Comparison of ENCODE assay signal across 1 cellular context in the genomic region with DNA sequence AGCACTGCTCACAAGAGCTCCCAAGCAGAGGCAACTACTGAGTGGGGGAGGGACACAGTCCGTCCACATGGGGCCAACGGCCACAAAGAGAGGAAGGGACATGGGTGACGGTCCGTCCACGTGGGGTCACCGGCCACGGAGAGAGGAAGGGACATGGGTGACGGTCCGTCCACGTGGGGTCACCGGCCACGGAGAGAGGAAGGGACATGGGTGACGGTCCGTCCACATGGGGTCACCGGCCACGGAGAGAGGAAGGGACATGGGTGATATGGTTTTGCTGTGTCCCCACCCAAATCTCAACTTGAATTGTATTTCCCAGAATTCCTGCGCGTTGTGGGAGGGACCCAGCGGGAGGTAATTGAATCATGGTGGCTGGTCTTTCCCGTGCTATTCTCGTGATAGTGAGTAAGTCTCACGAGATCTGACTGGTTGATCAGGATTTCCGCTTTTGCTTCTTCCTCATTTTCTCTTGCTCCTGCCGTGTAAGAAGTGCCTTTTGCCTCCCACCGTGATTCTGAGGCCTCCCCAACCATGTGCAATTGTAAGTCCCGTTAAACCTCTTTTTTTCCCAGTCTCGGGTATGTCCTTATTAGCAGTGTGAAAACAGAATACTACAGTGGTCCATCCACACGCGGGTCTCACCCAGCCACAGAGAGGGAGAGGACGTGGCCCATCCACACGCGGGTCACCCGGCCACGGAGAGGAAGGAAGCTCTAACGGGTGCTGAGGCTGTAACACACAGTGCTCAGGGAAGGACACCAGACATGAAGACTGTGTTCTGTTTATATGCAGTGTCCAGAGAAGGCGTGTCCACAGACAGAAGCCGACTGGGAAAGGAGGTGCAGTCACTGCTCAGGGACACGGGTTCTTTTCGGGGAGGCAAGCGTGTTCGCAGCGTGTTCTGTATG.
TF ChIP-seq lines count a peak whose summit lies in the region.

No MANE protein-coding gene starts in this region.

TF ChIP-seq in K562, 482 proteins besides CTCF, POLR2A, EP300 and RAD21 (continues in another document):
- TF ChIP-seq, protein P1, sequence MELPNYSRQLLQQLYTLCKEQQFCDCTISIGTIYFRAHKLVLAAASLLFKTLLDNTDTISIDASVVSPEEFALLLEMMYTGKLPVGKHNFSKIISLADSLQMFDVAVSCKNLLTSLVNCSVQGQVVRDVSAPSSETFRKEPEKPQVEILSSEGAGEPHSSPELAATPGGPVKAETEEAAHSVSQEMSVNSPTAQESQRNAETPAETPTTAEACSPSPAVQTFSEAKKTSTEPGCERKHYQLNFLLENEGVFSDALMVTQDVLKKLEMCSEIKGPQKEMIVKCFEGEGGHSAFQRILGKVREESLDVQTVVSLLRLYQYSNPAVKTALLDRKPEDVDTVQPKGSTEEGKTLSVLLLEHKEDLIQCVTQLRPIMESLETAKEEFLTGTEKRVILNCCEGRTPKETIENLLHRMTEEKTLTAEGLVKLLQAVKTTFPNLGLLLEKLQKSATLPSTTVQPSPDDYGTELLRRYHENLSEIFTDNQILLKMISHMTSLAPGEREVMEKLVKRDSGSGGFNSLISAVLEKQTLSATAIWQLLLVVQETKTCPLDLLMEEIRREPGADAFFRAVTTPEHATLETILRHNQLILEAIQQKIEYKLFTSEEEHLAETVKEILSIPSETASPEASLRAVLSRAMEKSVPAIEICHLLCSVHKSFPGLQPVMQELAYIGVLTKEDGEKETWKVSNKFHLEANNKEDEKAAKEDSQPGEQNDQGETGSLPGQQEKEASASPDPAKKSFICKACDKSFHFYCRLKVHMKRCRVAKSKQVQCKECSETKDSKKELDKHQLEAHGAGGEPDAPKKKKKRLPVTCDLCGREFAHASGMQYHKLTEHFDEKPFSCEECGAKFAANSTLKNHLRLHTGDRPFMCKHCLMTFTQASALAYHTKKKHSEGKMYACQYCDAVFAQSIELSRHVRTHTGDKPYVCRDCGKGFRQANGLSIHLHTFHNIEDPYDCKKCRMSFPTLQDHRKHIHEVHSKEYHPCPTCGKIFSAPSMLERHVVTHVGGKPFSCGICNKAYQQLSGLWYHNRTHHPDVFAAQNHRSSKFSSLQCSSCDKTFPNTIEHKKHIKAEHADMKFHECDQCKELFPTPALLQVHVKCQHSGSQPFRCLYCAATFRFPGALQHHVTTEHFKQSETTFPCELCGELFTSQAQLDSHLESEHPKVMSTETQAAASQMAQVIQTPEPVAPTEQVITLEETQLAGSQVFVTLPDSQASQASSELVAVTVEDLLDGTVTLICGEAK (IDR thresholded peaks at IDR 0.05) = peak; percentile 26; the same call in 1 of the 2 replicates
- TF ChIP-seq, protein P1 (CRISPR knock-in tag; IDR thresholded peaks at IDR 0.05) = no peak
- peak; percentile 25 for TF ChIP-seq MAFF (IDR thresholded peaks at IDR 0.05; ENCODE audit: low read length)
- TF ChIP-seq SMARCA4 (IDR thresholded peaks at IDR 0.05) = no peak
- peak; percentile 59; the same call in 1 of the 2 replicates for TF ChIP-seq L3MBTL2 (IDR thresholded peaks at IDR 0.05)
- TF ChIP-seq EP400 (IDR thresholded peaks at IDR 0.05) = peak; percentile 51; the same call in 1 of the 2 replicates
- TF ChIP-seq CC2D1A (IDR thresholded peaks at IDR 0.05) = 0 out of 2 replicates have a peak, but pooled peaks have one; percentile 54
- no peak for TF ChIP-seq HEY1 (CRISPR knock-in tag; IDR thresholded peaks at IDR 0.05; ENCODE audit: borderline replicate concordance)
- no peak for TF ChIP-seq ZNF354B (CRISPR knock-in tag; IDR thresholded peaks at IDR 0.05)
- TF ChIP-seq SPI1 (IDR thresholded peaks at IDR 0.05; ENCODE audit: borderline replicate concordance, low read depth, low read length) = peak; percentile 80
- no peak for TF ChIP-seq PHB (CRISPR knock-in tag; IDR thresholded peaks at IDR 0.05)
- TF ChIP-seq MTA2 (IDR thresholded peaks at IDR 0.05; ENCODE audit: low read depth) = no peak
- TF ChIP-seq ZBTB17 (CRISPR knock-in tag; IDR thresholded peaks at IDR 0.05) = no peak
- peak; percentile 94 for TF ChIP-seq CHD2 (IDR thresholded peaks at IDR 0.05; ENCODE audit: low read depth, low read length)
- TF ChIP-seq PYGO2 (tag; IDR thresholded peaks at IDR 0.05) = no peak
- TF ChIP-seq NFE2 (IDR thresholded peaks at IDR 0.05; ENCODE audit: low read depth) = no peak
- TF ChIP-seq ZNF766 (CRISPR knock-in tag; conservative IDR thresholded peaks at IDR 0.05) = peak; percentile 71; the same call in 1 of the 2 replicates
- TF ChIP-seq ZNF431 (CRISPR knock-in tag; IDR thresholded peaks at IDR 0.05) = peak; percentile 85
- no peak for TF ChIP-seq TARDBP (IDR thresholded peaks at IDR 0.05)
- TF ChIP-seq EHMT2 (IDR thresholded peaks at IDR 0.05) = no peak
- no peak for TF ChIP-seq NCOA1 (IDR thresholded peaks at IDR 0.05; ENCODE audit: low read depth)
- TF ChIP-seq, protein P2, sequence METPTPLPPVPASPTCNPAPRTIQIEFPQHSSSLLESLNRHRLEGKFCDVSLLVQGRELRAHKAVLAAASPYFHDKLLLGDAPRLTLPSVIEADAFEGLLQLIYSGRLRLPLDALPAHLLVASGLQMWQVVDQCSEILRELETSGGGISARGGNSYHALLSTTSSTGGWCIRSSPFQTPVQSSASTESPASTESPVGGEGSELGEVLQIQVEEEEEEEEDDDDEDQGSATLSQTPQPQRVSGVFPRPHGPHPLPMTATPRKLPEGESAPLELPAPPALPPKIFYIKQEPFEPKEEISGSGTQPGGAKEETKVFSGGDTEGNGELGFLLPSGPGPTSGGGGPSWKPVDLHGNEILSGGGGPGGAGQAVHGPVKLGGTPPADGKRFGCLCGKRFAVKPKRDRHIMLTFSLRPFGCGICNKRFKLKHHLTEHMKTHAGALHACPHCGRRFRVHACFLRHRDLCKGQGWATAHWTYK (CRISPR knock-in tag; IDR thresholded peaks at IDR 0.05) = 0 out of 2 replicates have a peak, but pooled peaks have one; percentile 22
- TF ChIP-seq ZNF644 (tag; IDR thresholded peaks at IDR 0.05; ENCODE audit: low read depth) = no peak
- no peak for TF ChIP-seq SIN3A (IDR thresholded peaks at IDR 0.05; ENCODE audit: borderline replicate concordance in 2 of 2, control insufficient read depth in 1 of 2, low read depth in 2 of 2, low read length in 2 of 2)
- TF ChIP-seq, protein P3, sequence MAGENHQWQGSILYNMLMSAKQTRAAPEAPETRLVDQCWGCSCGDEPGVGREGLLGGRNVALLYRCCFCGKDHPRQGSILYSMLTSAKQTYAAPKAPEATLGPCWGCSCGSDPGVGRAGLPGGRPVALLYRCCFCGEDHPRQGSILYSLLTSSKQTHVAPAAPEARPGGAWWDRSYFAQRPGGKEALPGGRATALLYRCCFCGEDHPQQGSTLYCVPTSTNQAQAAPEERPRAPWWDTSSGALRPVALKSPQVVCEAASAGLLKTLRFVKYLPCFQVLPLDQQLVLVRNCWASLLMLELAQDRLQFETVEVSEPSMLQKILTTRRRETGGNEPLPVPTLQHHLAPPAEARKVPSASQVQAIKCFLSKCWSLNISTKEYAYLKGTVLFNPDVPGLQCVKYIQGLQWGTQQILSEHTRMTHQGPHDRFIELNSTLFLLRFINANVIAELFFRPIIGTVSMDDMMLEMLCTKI (IDR thresholded peaks at IDR 0.05; ENCODE audit: partially characterized antibody) = no peak
- no peak for TF ChIP-seq MCM7 (IDR thresholded peaks at IDR 0.05)
- TF ChIP-seq LEF1 (IDR thresholded peaks at IDR 0.05) = no peak
- TF ChIP-seq ZNF143 (CRISPR knock-in tag; IDR thresholded peaks at IDR 0.05) = peak; percentile 65; the same call in 1 of the 2 replicates
- TF ChIP-seq CAMTA2 (CRISPR knock-in tag; conservative IDR thresholded peaks at IDR 0.05) = no peak
- TF ChIP-seq, protein P4, sequence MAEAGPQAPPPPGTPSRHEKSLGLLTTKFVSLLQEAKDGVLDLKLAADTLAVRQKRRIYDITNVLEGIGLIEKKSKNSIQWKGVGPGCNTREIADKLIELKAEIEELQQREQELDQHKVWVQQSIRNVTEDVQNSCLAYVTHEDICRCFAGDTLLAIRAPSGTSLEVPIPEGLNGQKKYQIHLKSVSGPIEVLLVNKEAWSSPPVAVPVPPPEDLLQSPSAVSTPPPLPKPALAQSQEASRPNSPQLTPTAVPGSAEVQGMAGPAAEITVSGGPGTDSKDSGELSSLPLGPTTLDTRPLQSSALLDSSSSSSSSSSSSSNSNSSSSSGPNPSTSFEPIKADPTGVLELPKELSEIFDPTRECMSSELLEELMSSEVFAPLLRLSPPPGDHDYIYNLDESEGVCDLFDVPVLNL (CRISPR knock-in tag; IDR thresholded peaks at IDR 0.05; ENCODE audit: low read depth) = no peak
- TF ChIP-seq GABPA (tag; conservative IDR thresholded peaks at IDR 0.05; ENCODE audit: low read depth) = peak; percentile 54
- TF ChIP-seq, protein P5, sequence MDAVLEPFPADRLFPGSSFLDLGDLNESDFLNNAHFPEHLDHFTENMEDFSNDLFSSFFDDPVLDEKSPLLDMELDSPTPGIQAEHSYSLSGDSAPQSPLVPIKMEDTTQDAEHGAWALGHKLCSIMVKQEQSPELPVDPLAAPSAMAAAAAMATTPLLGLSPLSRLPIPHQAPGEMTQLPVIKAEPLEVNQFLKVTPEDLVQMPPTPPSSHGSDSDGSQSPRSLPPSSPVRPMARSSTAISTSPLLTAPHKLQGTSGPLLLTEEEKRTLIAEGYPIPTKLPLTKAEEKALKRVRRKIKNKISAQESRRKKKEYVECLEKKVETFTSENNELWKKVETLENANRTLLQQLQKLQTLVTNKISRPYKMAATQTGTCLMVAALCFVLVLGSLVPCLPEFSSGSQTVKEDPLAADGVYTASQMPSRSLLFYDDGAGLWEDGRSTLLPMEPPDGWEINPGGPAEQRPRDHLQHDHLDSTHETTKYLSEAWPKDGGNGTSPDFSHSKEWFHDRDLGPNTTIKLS (IDR thresholded peaks at IDR 0.05; ENCODE audit: borderline replicate concordance, low read depth) = peak; percentile 53; the same call in 1 of the 2 replicates
- TF ChIP-seq ZFP36 (IDR thresholded peaks at IDR 0.05; ENCODE audit: low read depth, low read length, partially characterized antibody) = no peak
- no peak for TF ChIP-seq RFX5 (IDR thresholded peaks at IDR 0.05; ENCODE audit: low read depth, low read length)
- 0 out of 2 replicates have a peak, but pooled peaks have one; percentile 38 for TF ChIP-seq POLR2H (tag; IDR thresholded peaks at IDR 0.05; ENCODE audit: low read depth)
- no peak for TF ChIP-seq ZZZ3 (IDR thresholded peaks at IDR 0.05)
- TF ChIP-seq, protein P6, sequence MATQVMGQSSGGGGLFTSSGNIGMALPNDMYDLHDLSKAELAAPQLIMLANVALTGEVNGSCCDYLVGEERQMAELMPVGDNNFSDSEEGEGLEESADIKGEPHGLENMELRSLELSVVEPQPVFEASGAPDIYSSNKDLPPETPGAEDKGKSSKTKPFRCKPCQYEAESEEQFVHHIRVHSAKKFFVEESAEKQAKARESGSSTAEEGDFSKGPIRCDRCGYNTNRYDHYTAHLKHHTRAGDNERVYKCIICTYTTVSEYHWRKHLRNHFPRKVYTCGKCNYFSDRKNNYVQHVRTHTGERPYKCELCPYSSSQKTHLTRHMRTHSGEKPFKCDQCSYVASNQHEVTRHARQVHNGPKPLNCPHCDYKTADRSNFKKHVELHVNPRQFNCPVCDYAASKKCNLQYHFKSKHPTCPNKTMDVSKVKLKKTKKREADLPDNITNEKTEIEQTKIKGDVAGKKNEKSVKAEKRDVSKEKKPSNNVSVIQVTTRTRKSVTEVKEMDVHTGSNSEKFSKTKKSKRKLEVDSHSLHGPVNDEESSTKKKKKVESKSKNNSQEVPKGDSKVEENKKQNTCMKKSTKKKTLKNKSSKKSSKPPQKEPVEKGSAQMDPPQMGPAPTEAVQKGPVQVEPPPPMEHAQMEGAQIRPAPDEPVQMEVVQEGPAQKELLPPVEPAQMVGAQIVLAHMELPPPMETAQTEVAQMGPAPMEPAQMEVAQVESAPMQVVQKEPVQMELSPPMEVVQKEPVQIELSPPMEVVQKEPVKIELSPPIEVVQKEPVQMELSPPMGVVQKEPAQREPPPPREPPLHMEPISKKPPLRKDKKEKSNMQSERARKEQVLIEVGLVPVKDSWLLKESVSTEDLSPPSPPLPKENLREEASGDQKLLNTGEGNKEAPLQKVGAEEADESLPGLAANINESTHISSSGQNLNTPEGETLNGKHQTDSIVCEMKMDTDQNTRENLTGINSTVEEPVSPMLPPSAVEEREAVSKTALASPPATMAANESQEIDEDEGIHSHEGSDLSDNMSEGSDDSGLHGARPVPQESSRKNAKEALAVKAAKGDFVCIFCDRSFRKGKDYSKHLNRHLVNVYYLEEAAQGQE (CRISPR knock-in tag; IDR thresholded peaks at IDR 0.05; ENCODE audit: low read depth) = no peak
- TF ChIP-seq, protein P7, sequence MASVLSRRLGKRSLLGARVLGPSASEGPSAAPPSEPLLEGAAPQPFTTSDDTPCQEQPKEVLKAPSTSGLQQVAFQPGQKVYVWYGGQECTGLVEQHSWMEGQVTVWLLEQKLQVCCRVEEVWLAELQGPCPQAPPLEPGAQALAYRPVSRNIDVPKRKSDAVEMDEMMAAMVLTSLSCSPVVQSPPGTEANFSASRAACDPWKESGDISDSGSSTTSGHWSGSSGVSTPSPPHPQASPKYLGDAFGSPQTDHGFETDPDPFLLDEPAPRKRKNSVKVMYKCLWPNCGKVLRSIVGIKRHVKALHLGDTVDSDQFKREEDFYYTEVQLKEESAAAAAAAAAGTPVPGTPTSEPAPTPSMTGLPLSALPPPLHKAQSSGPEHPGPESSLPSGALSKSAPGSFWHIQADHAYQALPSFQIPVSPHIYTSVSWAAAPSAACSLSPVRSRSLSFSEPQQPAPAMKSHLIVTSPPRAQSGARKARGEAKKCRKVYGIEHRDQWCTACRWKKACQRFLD (CRISPR knock-in tag; IDR thresholded peaks at IDR 0.05) = no peak
- TF ChIP-seq ZBTB7A (IDR thresholded peaks at IDR 0.05; ENCODE audit: borderline replicate concordance, control insufficient read depth, low read depth, low read length) = no peak
